20 cellular contexts compared by ENCODE assay signal in the genomic region with DNA sequence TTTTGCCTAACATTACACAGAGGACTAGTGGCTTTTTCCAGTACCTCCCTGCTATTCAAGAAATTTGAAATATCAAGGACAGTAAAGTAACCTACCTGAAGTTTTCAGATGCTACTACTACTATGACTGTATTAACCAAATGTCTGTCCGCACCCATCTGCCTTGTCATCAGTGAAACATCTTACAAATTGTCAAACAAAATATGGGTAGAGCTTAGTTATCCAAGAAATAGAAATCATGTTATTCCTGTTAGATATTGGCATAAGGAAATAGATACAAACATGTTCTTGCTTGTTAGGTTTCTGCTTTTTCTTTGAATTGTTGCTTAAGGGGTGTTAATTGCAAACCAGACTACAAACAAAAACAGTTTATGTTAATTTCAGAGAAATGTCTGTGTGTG.
DNase-seq lines count a peak whose midpoint lies in the region; ATAC-seq and TF ChIP-seq lines count a peak whose summit lies in the region.
"Had no signal": no experiment of that assay in that cellular context is flagged by ENCODE, and none has a peak within 500 bp of the region (broad histone marks: within the 10 kb centered on the region; RNA-seq: fewer than 3 reads in every experiment).

No MANE protein-coding gene starts in this region.

- H3K27ac Mint-ChIP-seq in neural progenitor cell = no peak overlapping the region
- peak overlapping the region; percentile 88 for H3K27ac Mint-ChIP-seq in type B pancreatic cell
- H3K27ac Mint-ChIP-seq: activated naive CD8-positive, alpha-beta T cell treated with anti-CD3 and anti-CD28 coated beads for 36 hours had no signal

- H3K9me3 Mint-ChIP-seq in neural progenitor cell (no peaks in the 10 kb centered on the region), type B pancreatic cell (no peaks in the 10 kb centered on the region)
- H3K9me3 Mint-ChIP-seq: activated naive CD8-positive, alpha-beta T cell treated with anti-CD3 and anti-CD28 coated beads for 36 hours had no signal

- H3K4me1 ChIP-seq in cardiac muscle cell (ENCODE audit: low read depth) = peaks cover 31% of the 10 kb centered on the region
- peaks cover 18% of the 10 kb centered on the region for H3K4me1 ChIP-seq in neural progenitor cell
- H3K4me1 ChIP-seq: right lobe of liver, SJCRH30 had no signal

- peaks cover 13% of the 10 kb centered on the region for H3K36me3 Mint-ChIP-seq in neural progenitor cell
- peaks cover 25% of the 10 kb centered on the region for H3K36me3 Mint-ChIP-seq in type B pancreatic cell
- H3K36me3 Mint-ChIP-seq: activated naive CD8-positive, alpha-beta T cell treated with anti-CD3 and anti-CD28 coated beads for 36 hours had no signal

- H3K4me3 ChIP-seq in cardiac muscle cell = no peak overlapping the region
- no peak overlapping the region for H3K4me3 ChIP-seq in neural progenitor cell
- H3K4me3 ChIP-seq: BLaER1, mucosa of descending colon, right lobe of liver, SJCRH30, stomach had no signal

- H3K27ac ChIP-seq in cardiac muscle cell (peak overlapping the region; percentile 87), cingulate gyrus (ENCODE audit: low read depth, low read length) (peak overlapping the region; percentile 58), neural progenitor cell (no peak overlapping the region)
- H3K27ac ChIP-seq: BLaER1, right lobe of liver, SJCRH30 had no signal

- no peak overlapping the region for H3K4me3 Mint-ChIP-seq in neural progenitor cell
- peak overlapping the region; percentile 12 for H3K4me3 Mint-ChIP-seq in type B pancreatic cell
- H3K4me3 Mint-ChIP-seq: activated naive CD8-positive, alpha-beta T cell treated with anti-CD3 and anti-CD28 coated beads for 36 hours had no signal

- H3K27me3 ChIP-seq in cardiac muscle cell (no peaks in the 10 kb centered on the region), neural progenitor cell (no peaks in the 10 kb centered on the region)
- H3K27me3 ChIP-seq: SJCRH30, stomach had no signal

- H3K27me3 Mint-ChIP-seq in neural progenitor cell (ENCODE audit: insufficient read depth, low read depth) (no peaks in the 10 kb centered on the region), type B pancreatic cell (no peaks in the 10 kb centered on the region)

- H3K4me1 Mint-ChIP-seq in neural progenitor cell (peaks cover 10% of the 10 kb centered on the region), type B pancreatic cell (ENCODE audit: unreplicated experiment) (peaks cover 14% of the 10 kb centered on the region)
- H3K4me1 Mint-ChIP-seq: activated naive CD8-positive, alpha-beta T cell treated with anti-CD3 and anti-CD28 coated beads for 36 hours had no signal

- H3K9ac ChIP-seq in neural progenitor cell = no peak overlapping the region
- H3K9ac ChIP-seq: BLaER1 had no signal

- H3K4me2 ChIP-seq in neural progenitor cell = peak overlapping the region; percentile 63
- H3K4me2 ChIP-seq: BLaER1 had no signal

- DNase-seq in cardiac muscle cell (ENCODE audit: low read depth in 1 of 2, low spot score in 1 of 2) (no peak), Right ventricle myocardium superior (no peak), neural progenitor cell (ENCODE audit: low spot score) (no peak), type B pancreatic cell (ENCODE audit: extremely low spot score, unreplicated experiment) (no peak), NCI-H2107 (lab: John Stamatoyannopoulos, UW) (no peak)
- no peak for DNase-seq in stimulated activated naive CD8-positive, alpha-beta T cell treated with anti-CD3 and anti-CD28 coated beads, Interleukin-15, Interleukin-2, amounts not matched to agents 100 U/mL and 50 U/mL, for 24 hours
- DNase-seq: activated naive CD8-positive, alpha-beta T cell treated with anti-CD3 and anti-CD28 coated beads for 36 hours; central memory CD4-positive, alpha-beta T cell; foreskin melanocyte; mucosa of descending colon; NCI-H1105 treated with DMSO at 0.1 percent for 48 hours; NCI-H526 treated with DMSO at 0.1 percent for 48 hours; nucleus accumbens; right lobe of liver; SJCRH30; stomach; T-helper 2 cell had no signal

- H2AFZ ChIP-seq in neural progenitor cell (replicated peaks) = no peak overlapping the region

- H3K9me3 ChIP-seq in cardiac muscle cell (ENCODE audit: low read depth) (no peaks in the 10 kb centered on the region), neural progenitor cell (ENCODE audit: low read depth) (no peaks in the 10 kb centered on the region)
- H3K9me3 ChIP-seq: BLaER1, mucosa of descending colon, right lobe of liver, SJCRH30, stomach had no signal

- no peak for TF ChIP-seq CTCF in cardiac muscle cell (IDR thresholded peaks at IDR 0.05; ENCODE audit: low read depth, low read length)
- TF ChIP-seq CTCF in neural progenitor cell (IDR thresholded peaks at IDR 0.05) = no peak
- TF ChIP-seq CTCF in type B pancreatic cell (conservative IDR thresholded peaks at IDR 0.05) = no peak

- intact Hi-C loops in Right ventricle myocardium superior (cut with DNase I) = loop anchor here (10.0 kb wide), 1 partner anchor 60 kb away; the partner anchor contains the start of gene PLS3

- H3F3A ChIP-seq in neural progenitor cell (ENCODE audit: low read depth) = peaks cover 14% of the 10 kb centered on the region

- ATAC-seq in Right ventricle myocardium superior (ENCODE audit: poor library complexity) (no peak), HG03442 (IDR thresholded peaks at IDR 0.05; ENCODE audit: unreplicated experiment) (no peak)
- no peak for ATAC-seq in stimulated activated naive CD8-positive, alpha-beta T cell treated with anti-CD3 and anti-CD28 coated beads, Interleukin-15, Interleukin-2, amounts not matched to agents 100 U/mL and 50 U/mL, for 24 hours
- ATAC-seq: mucosa of descending colon had no signal

- H3K36me3 ChIP-seq in cardiac muscle cell (peaks cover 4% of the 10 kb centered on the region), neural progenitor cell (no peaks in the 10 kb centered on the region)
- H3K36me3 ChIP-seq: right lobe of liver had no signal

- H4K20me1 ChIP-seq in neural progenitor cell (ENCODE audit: low read depth) = no peaks in the 10 kb centered on the region

- H3K79me2 ChIP-seq in neural progenitor cell (ENCODE audit: low read depth) = no peaks in the 10 kb centered on the region
